Comparison of ENCODE assay signal across 35 cellular contexts in the genomic region with DNA sequence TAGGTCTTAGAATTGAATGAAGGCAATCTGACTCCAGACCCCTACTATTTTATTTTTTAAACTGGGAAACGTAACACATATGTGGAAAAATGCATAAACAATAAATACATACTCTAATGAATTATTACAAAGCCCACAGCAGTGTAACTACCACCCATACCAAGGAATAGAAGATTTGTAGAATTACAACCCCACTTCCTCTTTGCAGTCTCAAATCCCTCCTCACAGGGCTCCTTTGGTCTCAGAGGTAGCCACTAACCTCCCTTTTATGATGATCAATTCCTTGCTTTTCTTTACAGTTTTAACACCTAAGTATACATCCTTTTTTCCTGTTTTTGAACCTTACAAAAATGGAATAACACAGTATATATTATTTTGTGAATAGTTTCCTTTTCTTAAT.
"Had no signal": no experiment of that assay in that cellular context is flagged by ENCODE, and none has a peak within 500 bp of the region (broad histone marks: within the 10 kb centered on the region; RNA-seq: fewer than 3 reads in every experiment).

No MANE protein-coding gene starts in this region.

- H3K27ac Mint-ChIP-seq: activated CD4-positive, alpha-beta memory T cell treated with anti-CD3 and anti-CD28 coated beads, Interleukin-2, amount 10 ng/mL, durations not matched to agents 7 days and 5 days; activated CD4-positive, alpha-beta T cell treated with anti-CD3 and anti-CD28 coated beads for 36 hours; activated CD4-positive, alpha-beta T cell treated with anti-CD3 and anti-CD28 coated beads, Interleukin-2, amount 10 ng/mL, durations not matched to agents 7 days and 5 days; activated CD8-positive, alpha-beta memory T cell treated with anti-CD3 and anti-CD28 coated beads, Interleukin-2, amount 10 ng/mL, durations not matched to agents 7 days and 5 days; activated CD8-positive, alpha-beta T cell treated with anti-CD3 and anti-CD28 coated beads, Interleukin-2, amount 10 ng/mL, durations not matched to agents 7 days and 5 days; activated naive CD4-positive, alpha-beta T cell treated with anti-CD3 and anti-CD28 coated beads, Interleukin-2, amount 10 ng/mL, durations not matched to agents 7 days and 5 days; activated naive CD4-positive, alpha-beta T cell treated with anti-CD3 and anti-CD28 coated beads, Interleukin-2, amount 50 U/mL, for 24 hours; activated naive CD8-positive, alpha-beta T cell; activated T-cell treated with anti-CD3 and anti-CD28 coated beads, Interleukin-2, amount 50 U/mL, for 24 hours; activated T-helper 2 cell treated with anti-CD3 and anti-CD28 coated beads, Interferon-gamma antibody, Interleukin-2, Interleukin-4, amounts not matched to agents 10 μg/mL and 5 μg/mL and 100 μg/mL, durations not matched to agents 14 hours and 24 hours and 36 hours; T-helper 2 cell treated with Interferon-gamma antibody and Interleukin-4, amounts not matched to agents 5 μg/mL and 100 μg/mL, for 36 hours; WTC11 had no signal

- H3K36me3 ChIP-seq: adrenal gland, brain microvascular endothelial cell, breast epithelium, WERI-Rb-1 had no signal

- H3K27me3 ChIP-seq: adrenal gland, body of pancreas, brain microvascular endothelial cell, breast epithelium had no signal

- H3K27ac ChIP-seq: adrenal gland, body of pancreas, brain microvascular endothelial cell, breast epithelium, WERI-Rb-1 had no signal

- DNase-seq: activated CD4-positive, alpha-beta memory T cell treated with anti-CD3 and anti-CD28 coated beads, Interleukin-2, amount 10 ng/mL, durations not matched to agents 7 days and 5 days; activated CD4-positive, alpha-beta T cell treated with anti-CD3 and anti-CD28 coated beads for 1 hour; activated CD4-positive, alpha-beta T cell treated with anti-CD3 and anti-CD28 coated beads for 36 hours; activated CD4-positive, alpha-beta T cell treated with anti-CD3 and anti-CD28 coated beads for 48 hours; activated CD4-positive, alpha-beta T cell treated with anti-CD3 and anti-CD28 coated beads, Interleukin-2, amount 10 ng/mL, durations not matched to agents 7 days and 5 days; activated CD4-positive, alpha-beta T cell treated with anti-CD3 and anti-CD28 coated beads, Interleukin-2, amount 50 U/mL, for 48 hours; activated CD4-positive, CD25-positive, alpha-beta regulatory T cell; activated CD8-positive, alpha-beta memory T cell treated with anti-CD3 and anti-CD28 coated beads for 24 hours; activated CD8-positive, alpha-beta memory T cell treated with anti-CD3 and anti-CD28 coated beads, Interleukin-2, amount 10 ng/mL, durations not matched to agents 7 days and 5 days; activated CD8-positive, alpha-beta memory T cell treated with anti-CD3 and anti-CD28 coated beads, Interleukin-2, amount 50 U/mL, for 48 hours; activated CD8-positive, alpha-beta T cell treated with anti-CD3 and anti-CD28 coated beads, Interleukin-2, amount 10 ng/mL, durations not matched to agents 7 days and 5 days; activated effector memory CD4-positive, alpha-beta T cell treated with Interleukin-2 at 50 U/mL for 16 hours; activated gamma-delta T cell; activated naive CD4-positive, alpha-beta T cell treated with anti-CD3 and anti-CD28 coated beads, Interleukin-2, amount 10 ng/mL, durations not matched to agents 7 days and 5 days; activated naive CD4-positive, alpha-beta T cell treated with Interleukin-2 at 50 U/mL for 16 hours; activated T-cell treated with anti-CD3 and anti-CD28 coated beads, Interleukin-2, amount 50 U/mL, for 24 hours; activated T-cell treated with anti-CD3 and anti-CD28 coated beads, Interleukin-2, amount 50 U/mL, for 48 hours; adrenal gland; amniotic stem cell; aorta; body of pancreas; brain microvascular endothelial cell; central memory CD4-positive, alpha-beta T cell; T-helper 2 cell; T-helper 9 cell; WERI-Rb-1 had no signal

- H3K9me3 Mint-ChIP-seq: activated CD4-positive, alpha-beta memory T cell treated with anti-CD3 and anti-CD28 coated beads, Interleukin-2, amount 10 ng/mL, durations not matched to agents 7 days and 5 days; activated CD4-positive, alpha-beta T cell treated with anti-CD3 and anti-CD28 coated beads, Interleukin-2, amount 10 ng/mL, durations not matched to agents 7 days and 5 days; activated naive CD4-positive, alpha-beta T cell treated with anti-CD3 and anti-CD28 coated beads, Interleukin-2, amount 10 ng/mL, durations not matched to agents 7 days and 5 days; activated naive CD4-positive, alpha-beta T cell treated with anti-CD3 and anti-CD28 coated beads, Interleukin-2, amount 50 U/mL, for 24 hours; activated T-helper 2 cell treated with anti-CD3 and anti-CD28 coated beads, Interferon-gamma antibody, Interleukin-2, Interleukin-4, amounts not matched to agents 10 μg/mL and 5 μg/mL and 100 μg/mL, durations not matched to agents 14 hours and 24 hours and 36 hours; T-helper 2 cell treated with Interferon-gamma antibody and Interleukin-4, amounts not matched to agents 5 μg/mL and 100 μg/mL, for 36 hours had no signal

- FAIRE-seq: astrocyte, colon had no signal

- H3K4me3 ChIP-seq: adrenal gland, body of pancreas, breast epithelium had no signal

- H3K4me1 Mint-ChIP-seq: WTC11 had no signal

- H3K4me3 Mint-ChIP-seq: activated CD4-positive, alpha-beta memory T cell treated with anti-CD3 and anti-CD28 coated beads, Interleukin-2, amount 10 ng/mL, durations not matched to agents 7 days and 5 days; activated CD4-positive, alpha-beta T cell treated with anti-CD3 and anti-CD28 coated beads for 36 hours; activated CD4-positive, alpha-beta T cell treated with anti-CD3 and anti-CD28 coated beads, Interleukin-2, amount 10 ng/mL, durations not matched to agents 7 days and 5 days; activated CD8-positive, alpha-beta memory T cell treated with anti-CD3 and anti-CD28 coated beads, Interleukin-2, amount 10 ng/mL, durations not matched to agents 7 days and 5 days; activated CD8-positive, alpha-beta T cell treated with anti-CD3 and anti-CD28 coated beads, Interleukin-2, amount 10 ng/mL, durations not matched to agents 7 days and 5 days; activated naive CD4-positive, alpha-beta T cell treated with anti-CD3 and anti-CD28 coated beads, Interleukin-2, amount 10 ng/mL, durations not matched to agents 7 days and 5 days; activated naive CD4-positive, alpha-beta T cell treated with anti-CD3 and anti-CD28 coated beads, Interleukin-2, amount 50 U/mL, for 24 hours; activated naive CD8-positive, alpha-beta T cell; activated T-cell treated with anti-CD3 and anti-CD28 coated beads, Interleukin-2, amount 50 U/mL, for 24 hours; T-helper 2 cell treated with Interferon-gamma antibody and Interleukin-4, amounts not matched to agents 5 μg/mL and 100 μg/mL, for 36 hours; WTC11 had no signal

- H3K9me3 ChIP-seq: adrenal gland, body of pancreas, breast epithelium had no signal

- H3K36me3 Mint-ChIP-seq: activated naive CD4-positive, alpha-beta T cell treated with anti-CD3 and anti-CD28 coated beads, Interleukin-2, amount 10 ng/mL, durations not matched to agents 7 days and 5 days; activated naive CD4-positive, alpha-beta T cell treated with anti-CD3 and anti-CD28 coated beads, Interleukin-2, amount 50 U/mL, for 24 hours; activated naive CD8-positive, alpha-beta T cell; WTC11 had no signal

- H3K4me1 ChIP-seq: adrenal gland, body of pancreas, breast epithelium had no signal

- ATAC-seq: activated CD4-positive, alpha-beta T cell treated with anti-CD3 and anti-CD28 coated beads for 36 hours; activated CD4-positive, CD25-positive, alpha-beta regulatory T cell treated with anti-CD3 and anti-CD28 coated beads, Interleukin-2, amount 50 U/mL, for 24 hours; activated CD8-positive, alpha-beta memory T cell treated with anti-CD3 and anti-CD28 coated beads, Interleukin-2, amount 10 ng/mL, durations not matched to agents 7 days and 5 days; activated CD8-positive, alpha-beta T cell treated with anti-CD3 and anti-CD28 coated beads, Interleukin-2, amount 10 ng/mL, durations not matched to agents 7 days and 5 days; body of pancreas; WTC11 had no signal

- H3K27me3 Mint-ChIP-seq: activated CD4-positive, alpha-beta memory T cell treated with anti-CD3 and anti-CD28 coated beads, Interleukin-2, amount 10 ng/mL, durations not matched to agents 7 days and 5 days; activated CD4-positive, alpha-beta T cell treated with anti-CD3 and anti-CD28 coated beads, Interleukin-2, amount 10 ng/mL, durations not matched to agents 7 days and 5 days; activated naive CD4-positive, alpha-beta T cell treated with anti-CD3 and anti-CD28 coated beads, Interleukin-2, amount 10 ng/mL, durations not matched to agents 7 days and 5 days; activated naive CD4-positive, alpha-beta T cell treated with anti-CD3 and anti-CD28 coated beads, Interleukin-2, amount 50 U/mL, for 24 hours; activated naive CD8-positive, alpha-beta T cell; activated T-cell treated with anti-CD3 and anti-CD28 coated beads, Interleukin-2, amount 50 U/mL, for 24 hours had no signal
